ENCODE assay signal across 13 cellular contexts in the genomic region with DNA sequence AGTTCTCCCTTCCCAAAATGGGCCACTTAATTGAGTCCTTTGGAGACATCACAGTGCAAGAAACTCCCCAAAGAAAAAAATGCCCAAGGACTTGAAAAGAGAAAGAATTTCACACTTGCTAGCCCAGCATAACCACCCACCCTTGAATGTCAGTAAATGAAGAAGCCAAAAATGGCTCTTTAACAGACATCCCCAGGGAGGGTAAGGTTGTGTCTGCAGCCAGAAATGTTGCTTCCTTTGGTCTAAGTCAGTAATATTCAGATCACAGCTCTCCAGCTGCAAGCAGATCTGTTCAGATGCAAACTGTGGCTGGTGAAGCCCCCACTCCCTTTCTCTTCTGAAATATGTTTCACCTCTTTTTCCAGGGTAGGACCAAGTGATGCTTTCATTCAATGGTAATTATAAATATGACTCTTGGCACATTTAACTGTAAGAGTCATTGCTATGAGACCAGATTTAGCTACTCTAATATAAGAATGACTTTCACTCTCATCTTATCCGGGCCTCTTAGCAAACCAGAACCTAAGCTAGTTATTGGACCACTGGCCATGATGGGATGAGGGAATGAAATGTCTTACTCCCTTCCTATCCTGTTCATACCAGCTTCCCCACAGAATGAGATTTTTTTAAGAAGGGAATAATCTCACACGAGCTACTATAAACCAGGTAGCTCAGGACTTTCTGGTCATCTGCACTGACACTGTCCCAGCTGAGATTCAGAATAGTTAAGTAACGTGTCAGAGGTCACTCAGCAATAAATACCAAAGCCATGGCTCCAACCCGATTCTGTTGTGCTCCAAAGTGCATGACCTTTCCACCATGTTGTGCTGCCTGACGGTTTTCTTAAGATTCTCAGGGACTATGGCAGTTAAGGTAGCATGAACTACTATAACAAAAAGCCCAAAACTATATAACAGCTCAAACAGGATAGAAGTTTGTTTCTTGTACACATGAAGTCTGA.
A peak's percentile ranks its signal among the peaks of the same experiment; 100 is the strongest.
DNase-seq lines count a peak whose midpoint lies in the region; ATAC-seq and TF ChIP-seq lines count a peak whose summit lies in the region.
"Had no signal": no experiment of that assay in that cellular context is flagged by ENCODE, and none has a peak within 500 bp of the region (broad histone marks: within the 10 kb centered on the region; RNA-seq: fewer than 3 reads in every experiment).

No MANE protein-coding gene starts in this region.

- no peak for DNase-seq in activated T-cell treated with anti-CD3 and anti-CD28 coated beads, Interleukin-2, amount 50 U/mL, for 4 hours
- no peak for DNase-seq in activated T-cell treated with anti-CD3 and anti-CD28 coated beads, Interleukin-2, amount 50 U/mL, for 24 hours
- peak; percentile 96 for DNase-seq in OCI-LY7 (ENCODE audit: low spot score)
- DNase-seq in stimulated activated naive B cell treated with anti-CD40 and anti-IgM and Interleukin-4, amounts not matched to agents 10 μg/mL and 1 μg/mL and 100 μg/mL, for 72 hours, result peak; percentile 69
- DNase-seq in GDM1 (lab: John Stamatoyannopoulos, UW), result no peak
- DNase-seq in NCI-H2227 (lab: John Stamatoyannopoulos, UW; ENCODE audit: unreplicated experiment), result no peak
- DNase-seq in esophagus squamous epithelium (lab: John Stamatoyannopoulos, UW), result no peak
- DNase-seq: activated CD4-positive, alpha-beta T cell treated with anti-CD3 and anti-CD28 coated beads for 4 hours; amygdala; NCI-H1105 had no signal

- no peak overlapping the region for H3K4me3 Mint-ChIP-seq in activated T-cell treated with anti-CD3 and anti-CD28 coated beads, Interleukin-2, amount 50 U/mL, for 4 hours
- H3K4me3 Mint-ChIP-seq in activated T-cell treated with anti-CD3 and anti-CD28 coated beads, Interleukin-2, amount 50 U/mL, for 24 hours, result no peak overlapping the region
- peak overlapping the region; percentile 58 to 63 for H3K4me3 Mint-ChIP-seq in stimulated activated naive B cell treated with anti-CD40 and anti-IgM and Interleukin-4, amounts not matched to agents 10 μg/mL and 1 μg/mL and 100 μg/mL, for 72 hours

- no peaks in the 10 kb centered on the region for H3K27me3 Mint-ChIP-seq in activated T-cell treated with anti-CD3 and anti-CD28 coated beads, Interleukin-2, amount 50 U/mL, for 4 hours (ENCODE audit: low read depth)
- no peaks in the 10 kb centered on the region for H3K27me3 Mint-ChIP-seq in activated T-cell treated with anti-CD3 and anti-CD28 coated beads, Interleukin-2, amount 50 U/mL, for 24 hours
- no peaks in the 10 kb centered on the region for H3K27me3 Mint-ChIP-seq in stimulated activated naive B cell treated with anti-CD40 and anti-IgM and Interleukin-4, amounts not matched to agents 10 μg/mL and 1 μg/mL and 100 μg/mL, for 72 hours

- CTCF ChIA-PET in OCI-LY7 (lab: Charles Lee; ENCODE audit: unreplicated experiment), result interaction anchor here (0.6 to 1.4 kb wide), 3 partner anchors 11 to 236 kb away, joined by 3 to 4 read pairs (median 3); no protein-coding TSS in a partner anchor

- H3K27ac Mint-ChIP-seq in activated T-cell treated with anti-CD3 and anti-CD28 coated beads, Interleukin-2, amount 50 U/mL, for 24 hours, result no peak overlapping the region
- peak overlapping the region; percentile 93 for H3K27ac Mint-ChIP-seq in stimulated activated naive B cell treated with anti-CD40 and anti-IgM and Interleukin-4, amounts not matched to agents 10 μg/mL and 1 μg/mL and 100 μg/mL, for 72 hours

- H3K27ac ChIP-seq in OCI-LY7 (ENCODE audit: low read depth, low read length, poor library complexity, severe bottlenecking) (peak overlapping the region; percentile 98), esophagus squamous epithelium (no peak overlapping the region)
- H3K27ac ChIP-seq: A549, RWPE1 had no signal

- peak overlapping the region; percentile 74 for H3K4me2 ChIP-seq in OCI-LY7 (ENCODE audit: low read length)
- H3K4me2 ChIP-seq: A549 had no signal

- no TSS peak for BruUV-seq in OCI-LY7 (replicated peaks; lab: Mats Ljungman, UMichigan)

- POLR2A ChIA-PET in OCI-LY7 (lab: Charles Lee), result interaction anchor here (0.6 to 4.9 kb wide), 37 partner anchors 9 to 1111 kb away, joined by 3 to 57 read pairs (median 3); partner anchors contain the start of gene MRPS31

- H3K36me3 Mint-ChIP-seq in activated T-cell treated with anti-CD3 and anti-CD28 coated beads, Interleukin-2, amount 50 U/mL, for 4 hours (ENCODE audit: insufficient read depth), result no peaks in the 10 kb centered on the region
- H3K36me3 Mint-ChIP-seq in activated T-cell treated with anti-CD3 and anti-CD28 coated beads, Interleukin-2, amount 50 U/mL, for 24 hours (ENCODE audit: low read depth), result peaks cover 2% of the 10 kb centered on the region
- H3K36me3 Mint-ChIP-seq in stimulated activated naive B cell treated with anti-CD40 and anti-IgM and Interleukin-4, amounts not matched to agents 10 μg/mL and 1 μg/mL and 100 μg/mL, for 72 hours, result no peaks in the 10 kb centered on the region

- H3K4me1 Mint-ChIP-seq in activated T-cell treated with anti-CD3 and anti-CD28 coated beads, Interleukin-2, amount 50 U/mL, for 4 hours (ENCODE audit: low read depth), result peaks cover 44% of the 10 kb centered on the region
- peaks cover 51% of the 10 kb centered on the region for H3K4me1 Mint-ChIP-seq in activated T-cell treated with anti-CD3 and anti-CD28 coated beads, Interleukin-2, amount 50 U/mL, for 24 hours (ENCODE audit: low read depth)
- peaks cover 52 to 85% of the 10 kb centered on the region in 2 donors for H3K4me1 Mint-ChIP-seq in stimulated activated naive B cell treated with anti-CD40 and anti-IgM and Interleukin-4, amounts not matched to agents 10 μg/mL and 1 μg/mL and 100 μg/mL, for 72 hours

- no peaks in the 10 kb centered on the region for H3K36me3 ChIP-seq in OCI-LY7 (ENCODE audit: insufficient read depth, low read length)
- H3K36me3 ChIP-seq in esophagus squamous epithelium, result no peaks in the 10 kb centered on the region

- TF ChIP-seq POLR2A in esophagus squamous epithelium (IDR thresholded peaks at IDR 0.05), result no peak

- no peaks in the 10 kb centered on the region for H3K9me3 Mint-ChIP-seq in activated T-cell treated with anti-CD3 and anti-CD28 coated beads, Interleukin-2, amount 50 U/mL, for 4 hours
- H3K9me3 Mint-ChIP-seq in activated T-cell treated with anti-CD3 and anti-CD28 coated beads, Interleukin-2, amount 50 U/mL, for 24 hours, result no peaks in the 10 kb centered on the region
- H3K9me3 Mint-ChIP-seq in stimulated activated naive B cell treated with anti-CD40 and anti-IgM and Interleukin-4, amounts not matched to agents 10 μg/mL and 1 μg/mL and 100 μg/mL, for 72 hours, result no peaks in the 10 kb centered on the region

- no peaks in the 10 kb centered on the region for H3K79me2 ChIP-seq in OCI-LY7 (ENCODE audit: insufficient read depth, low read depth, low read length)

- TF ChIP-seq CTCF in OCI-LY7 (conservative IDR thresholded peaks at IDR 0.05; ENCODE audit: low read length), result no peak
- no peak for TF ChIP-seq CTCF in esophagus squamous epithelium (IDR thresholded peaks at IDR 0.05)

- no peaks in the 10 kb centered on the region for H3K27me3 ChIP-seq in esophagus squamous epithelium

- ATAC-seq in activated T-cell treated with anti-CD3 and anti-CD28 coated beads, Interleukin-2, amount 50 U/mL, for 4 hours, result peak; percentile 20 to 47
- ATAC-seq in HG02798 (IDR thresholded peaks at IDR 0.05; ENCODE audit: poor library complexity, unreplicated experiment), result peak; percentile 69
- ATAC-seq in stimulated activated naive B cell treated with anti-CD40 and anti-IgM and Interleukin-4, amounts not matched to agents 10 μg/mL and 1 μg/mL and 100 μg/mL, for 72 hours (replicated peaks), result peak; percentile 91 to 92
- ATAC-seq: A549 had no signal

- WGBS in esophagus squamous epithelium, 2 donors, result 72 to 74% methylated on average over 5 of the region's 5 CpGs

- peaks cover 87% of the 10 kb centered on the region for H3K4me1 ChIP-seq in OCI-LY7 (ENCODE audit: insufficient read depth, low read length, poor library complexity, severe bottlenecking)
- H3K4me1 ChIP-seq in esophagus squamous epithelium, result no peaks in the 10 kb centered on the region
- H3K4me1 ChIP-seq: A549 had no signal

- no peaks in the 10 kb centered on the region for H3K9me2 ChIP-seq in OCI-LY7 (ENCODE audit: insufficient read depth, low read length)

- intact Hi-C loops in OCI-LY7 (cut with micrococcal nuclease; ENCODE audit: unreplicated experiment), result loop anchor here (1.0 to 5.0 kb wide), 5 partner anchors 13 to 305 kb away; no protein-coding TSS in a partner anchor
- intact Hi-C loops in esophagus squamous epithelium (cut with DNase I), result no loop called here

- H3K9me3 ChIP-seq in OCI-LY7 (ENCODE audit: low read length) (no peaks in the 10 kb centered on the region), esophagus squamous epithelium (no peaks in the 10 kb centered on the region)
- H3K9me3 ChIP-seq: A549 had no signal

- H4K20me1 ChIP-seq in OCI-LY7 (ENCODE audit: insufficient read depth, low read length), result no peaks in the 10 kb centered on the region

- peak overlapping the region; percentile 40 for H3K4me3 ChIP-seq in OCI-LY7 (ENCODE audit: low read depth, low read length, poor library complexity, severe bottlenecking)
- no peak overlapping the region for H3K4me3 ChIP-seq in esophagus squamous epithelium
- H3K4me3 ChIP-seq: A549 had no signal

- H2AFZ ChIP-seq in OCI-LY7 (ENCODE audit: low read length), result peak overlapping the region; percentile 30; the same call in 1 of the 2 replicates

Comparison
In these comparisons a context has a peak if more than half of its experiments do, and no peak if none do; other contexts are left out.
1. ATAC-seq: peak in every context shown above with its lines; median percentile 92 in stimulated activated naive B cell treated with anti-CD40 and anti-IgM and Interleukin-4, amounts not matched to agents 10 μg/mL and 1 μg/mL and 100 μg/mL, for 72 hours; 69 in HG02798; 34 in activated T-cell treated with anti-CD3 and anti-CD28 coated beads, Interleukin-2, amount 50 U/mL, for 4 hours.
2. DNase-seq: peak in OCI-LY7 (single experiment) and stimulated activated naive B cell treated with anti-CD40 and anti-IgM and Interleukin-4, amounts not matched to agents 10 μg/mL and 1 μg/mL and 100 μg/mL, for 72 hours (single experiment); none in activated T-cell treated with anti-CD3 and anti-CD28 coated beads, Interleukin-2, amount 50 U/mL, for 4 hours (single experiment), activated T-cell treated with anti-CD3 and anti-CD28 coated beads, Interleukin-2, amount 50 U/mL, for 24 hours (single experiment), GDM1 (single experiment), NCI-H2227 (single experiment) and esophagus squamous epithelium (single experiment).
3. H3K4me3 Mint-ChIP-seq: peak in stimulated activated naive B cell treated with anti-CD40 and anti-IgM and Interleukin-4, amounts not matched to agents 10 μg/mL and 1 μg/mL and 100 μg/mL, for 72 hours (2 of 2); none in activated T-cell treated with anti-CD3 and anti-CD28 coated beads, Interleukin-2, amount 50 U/mL, for 4 hours (single experiment) and activated T-cell treated with anti-CD3 and anti-CD28 coated beads, Interleukin-2, amount 50 U/mL, for 24 hours (single experiment).